Comparison of ENCODE assay signal across 2 cellular contexts in genomic region chr20:60749804-60750602, GRCh38.
TF ChIP-seq lines count a peak whose summit lies in the region.

No MANE protein-coding gene starts in this region.

TF ChIP-seq in SK-N-SH, 30 proteins besides CTCF, POLR2A, EP300 and RAD21 (continued from another document):
- TF ChIP-seq USF2 (IDR thresholded peaks at IDR 0.05; ENCODE audit: borderline replicate concordance, low read depth, low read length) (no peak), REST (IDR thresholded peaks at IDR 0.05; ENCODE audit: low read depth, low read length) (no peak), RCOR1 (IDR thresholded peaks at IDR 0.05; ENCODE audit: low read length) (no peak), TEAD4 (IDR thresholded peaks at IDR 0.05; ENCODE audit: borderline replicate concordance, insufficient read depth) (no peak), POLR2AphosphoS5 (IDR thresholded peaks at IDR 0.05; ENCODE audit: low read depth, low read length) (no peak), TCF12 (IDR thresholded peaks at IDR 0.05) (no peak), ELF1 (IDR thresholded peaks at IDR 0.05) (no peak), IRF3 (IDR thresholded peaks at IDR 0.05; ENCODE audit: low read depth, low read length) (no peak), CHD2 (IDR thresholded peaks at IDR 0.05; ENCODE audit: low read length, partially characterized antibody) (no peak), FOXJ3 (CRISPR knock-in tag; IDR thresholded peaks at IDR 0.05) (no peak), JUND (IDR thresholded peaks at IDR 0.05) (no peak), PBX3 (IDR thresholded peaks at IDR 0.05) (no peak), TAF1 (IDR thresholded peaks at IDR 0.05; ENCODE audit: borderline replicate concordance, low read depth, low read length) (no peak), NFIC (IDR thresholded peaks at IDR 0.05; ENCODE audit: borderline replicate concordance) (no peak), USF1 (IDR thresholded peaks at IDR 0.05; ENCODE audit: borderline replicate concordance, low read depth) (no peak)
TF ChIP-seq in SK-N-SH: peak in this region for 0.

TF ChIP-seq in SK-N-SH treated with all-trans-retinoic acid at 6 μM for 48 hours, 23 proteins besides CTCF, POLR2A, EP300 and RAD21:
- no peak for TF ChIP-seq TSHZ2 (CRISPR knock-in tag; IDR thresholded peaks at IDR 0.05)
